Comparison of ENCODE assay signal across 8 cellular contexts in genomic region chr1:120913651-120914389, GRCh38. TPM values are rescaled to one million over a fixed set of nuclear protein-coding genes. Genes with fewer than 3 reads are reported as not detected.
DNase-seq lines count a peak whose midpoint lies in the region; TF ChIP-seq lines count a peak whose summit lies in the region.
"Not testable (repeated sequence)": the region's sequence is repeated elsewhere in the genome, so short reads cannot be mapped to it uniquely, and the experiment has no call there.

No MANE protein-coding gene starts in this region.

- peak; percentile 1 for DNase-seq in ACHN
- DNase-seq in HCEC 1CT = peak; percentile 0
- DNase-seq in Peyer's patch = peak in 2 of 3 donors; percentile 43 to 73
- DNase-seq in activated CD4-positive, alpha-beta T cell treated with anti-CD3 and anti-CD28 coated beads, Interleukin-2, amount 50 U/mL, for 24 hours (ENCODE audit: low read depth in 1 of 2, low spot score in 1 of 2) = peak; percentile 59 to 74
- peak; percentile 54 for DNase-seq in activated naive CD8-positive, alpha-beta T cell treated with anti-CD3 and anti-CD28 coated beads, Interleukin-2, amount 50 U/mL, for 16 hours (ENCODE audit: low read depth, low spot score)
- peak; percentile 17 for DNase-seq in glutamatergic neuron
- peak; percentile 75 for DNase-seq in nephron progenitor cell
- peak; percentile 86 for DNase-seq in stimulated activated CD4-positive, alpha-beta T cell treated with anti-CD3 and anti-CD28 coated beads, Interleukin-4, amount 100 ng/mL, for 24 hours

- H3K36me3 Mint-ChIP-seq in glutamatergic neuron (ENCODE audit: unreplicated experiment); nephron progenitor cell (ENCODE audit: low read depth): not testable (repeated sequence)

- not testable (repeated sequence) for H3K4me1 ChIP-seq in Peyer's patch

- peak overlapping the region in 2 of 4 donors; percentile 45 to 54 for H3K4me3 ChIP-seq in Peyer's patch

- in situ Hi-C loops in ACHN (cut with HindIII; ENCODE audit: low pct_ligation_motif_present, low pct_unique_long_range_greater_than_20kb, low sequenced_read_pairs) = not testable (repeated sequence)

- not testable (repeated sequence) for H3K27me3 Mint-ChIP-seq in glutamatergic neuron (ENCODE audit: unreplicated experiment); nephron progenitor cell (ENCODE audit: low read depth, poor library complexity)

- not testable (repeated sequence) for TF ChIP-seq POLR2A in Peyer's patch (IDR thresholded peaks at IDR 0.05)

- not testable (repeated sequence) for H3K27ac Mint-ChIP-seq in glutamatergic neuron (ENCODE audit: unreplicated experiment)
- H3K27ac Mint-ChIP-seq in nephron progenitor cell = peak overlapping the region; percentile 88

- H3K36me3 ChIP-seq in Peyer's patch = not testable (repeated sequence)

- not testable (repeated sequence) for H3K9me3 Mint-ChIP-seq in glutamatergic neuron (ENCODE audit: unreplicated experiment); nephron progenitor cell

- not testable (repeated sequence) for TF ChIP-seq CTCF in Peyer's patch (IDR thresholded peaks at IDR 0.05); glutamatergic neuron (IDR thresholded peaks at IDR 0.05; ENCODE audit: partially characterized antibody, unreplicated experiment); nephron progenitor cell (IDR thresholded peaks at IDR 0.05)

- H3K9me3 ChIP-seq in Peyer's patch = not testable (repeated sequence)

- peak overlapping the region in 2 of 4 donors; percentile 79 to 86 for H3K27ac ChIP-seq in Peyer's patch

- H3K4me1 Mint-ChIP-seq in glutamatergic neuron (ENCODE audit: low read depth, unreplicated experiment); nephron progenitor cell: not testable (repeated sequence)

- H3K27me3 ChIP-seq in Peyer's patch = not testable (repeated sequence)

- H3K4me3 Mint-ChIP-seq in glutamatergic neuron (ENCODE audit: unreplicated experiment) = not testable (repeated sequence)
- H3K4me3 Mint-ChIP-seq in nephron progenitor cell = peak overlapping the region; percentile 86

RNA-seq across cellular contexts. Expression of gene PPIAL4A, which starts 24.2 kb away (rescaled TPM):
- not detected for total RNA-seq in Peyer's patch
- total RNA-seq in glutamatergic neuron (ENCODE audit: unreplicated experiment) = not detected

Comparison
In these comparisons a context has a peak if more than half of its experiments do, and no peak if none do; other contexts are left out.
1. DNase-seq: peak in every context shown above with its lines; median percentile 86 in stimulated activated CD4-positive, alpha-beta T cell treated with anti-CD3 and anti-CD28 coated beads, Interleukin-4, amount 100 ng/mL, for 24 hours; 75 in nephron progenitor cell; 66 in activated CD4-positive, alpha-beta T cell treated with anti-CD3 and anti-CD28 coated beads, Interleukin-2, amount 50 U/mL, for 24 hours; 58 in Peyer's patch; 54 in activated naive CD8-positive, alpha-beta T cell treated with anti-CD3 and anti-CD28 coated beads, Interleukin-2, amount 50 U/mL, for 16 hours; 17 in glutamatergic neuron; 1 in ACHN; 0 in HCEC 1CT.